1 cellular context compared by ENCODE assay signal in the genomic region with DNA sequence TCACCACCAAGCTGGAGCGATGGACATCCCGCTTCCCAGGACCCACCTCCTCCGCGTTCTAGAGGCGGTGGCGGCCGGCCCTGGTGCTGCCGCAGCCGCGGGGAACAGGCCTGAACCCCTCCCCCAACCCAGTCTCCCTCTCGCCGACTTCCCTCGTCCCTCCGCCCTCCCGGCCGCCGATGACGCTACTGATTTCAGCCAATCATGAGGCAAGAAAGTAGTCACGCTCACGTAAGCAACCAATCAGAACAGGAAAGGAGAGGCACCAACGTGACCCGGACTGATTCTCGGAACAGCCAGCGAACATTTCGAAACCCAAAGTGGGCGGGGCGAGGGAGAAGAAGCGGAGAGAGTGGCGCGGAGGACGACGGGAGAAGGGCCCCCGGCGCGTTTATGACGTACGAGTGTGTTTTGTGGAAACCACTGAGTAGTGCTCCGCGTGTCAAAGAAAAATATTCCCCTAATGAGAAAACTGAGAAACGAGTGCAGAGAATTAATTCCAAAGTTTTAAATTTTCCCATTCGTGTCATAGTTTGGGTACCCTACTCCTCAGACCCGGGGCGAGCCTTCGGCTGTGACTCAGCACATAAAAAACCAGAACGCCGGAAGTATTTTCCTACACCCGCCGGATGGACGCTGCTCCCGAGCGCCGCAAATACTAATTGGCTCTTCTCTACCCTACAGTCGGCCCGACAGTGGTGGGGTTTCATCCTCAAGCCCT.
TF ChIP-seq lines count a peak whose summit lies in the region.

A gene with protein sequence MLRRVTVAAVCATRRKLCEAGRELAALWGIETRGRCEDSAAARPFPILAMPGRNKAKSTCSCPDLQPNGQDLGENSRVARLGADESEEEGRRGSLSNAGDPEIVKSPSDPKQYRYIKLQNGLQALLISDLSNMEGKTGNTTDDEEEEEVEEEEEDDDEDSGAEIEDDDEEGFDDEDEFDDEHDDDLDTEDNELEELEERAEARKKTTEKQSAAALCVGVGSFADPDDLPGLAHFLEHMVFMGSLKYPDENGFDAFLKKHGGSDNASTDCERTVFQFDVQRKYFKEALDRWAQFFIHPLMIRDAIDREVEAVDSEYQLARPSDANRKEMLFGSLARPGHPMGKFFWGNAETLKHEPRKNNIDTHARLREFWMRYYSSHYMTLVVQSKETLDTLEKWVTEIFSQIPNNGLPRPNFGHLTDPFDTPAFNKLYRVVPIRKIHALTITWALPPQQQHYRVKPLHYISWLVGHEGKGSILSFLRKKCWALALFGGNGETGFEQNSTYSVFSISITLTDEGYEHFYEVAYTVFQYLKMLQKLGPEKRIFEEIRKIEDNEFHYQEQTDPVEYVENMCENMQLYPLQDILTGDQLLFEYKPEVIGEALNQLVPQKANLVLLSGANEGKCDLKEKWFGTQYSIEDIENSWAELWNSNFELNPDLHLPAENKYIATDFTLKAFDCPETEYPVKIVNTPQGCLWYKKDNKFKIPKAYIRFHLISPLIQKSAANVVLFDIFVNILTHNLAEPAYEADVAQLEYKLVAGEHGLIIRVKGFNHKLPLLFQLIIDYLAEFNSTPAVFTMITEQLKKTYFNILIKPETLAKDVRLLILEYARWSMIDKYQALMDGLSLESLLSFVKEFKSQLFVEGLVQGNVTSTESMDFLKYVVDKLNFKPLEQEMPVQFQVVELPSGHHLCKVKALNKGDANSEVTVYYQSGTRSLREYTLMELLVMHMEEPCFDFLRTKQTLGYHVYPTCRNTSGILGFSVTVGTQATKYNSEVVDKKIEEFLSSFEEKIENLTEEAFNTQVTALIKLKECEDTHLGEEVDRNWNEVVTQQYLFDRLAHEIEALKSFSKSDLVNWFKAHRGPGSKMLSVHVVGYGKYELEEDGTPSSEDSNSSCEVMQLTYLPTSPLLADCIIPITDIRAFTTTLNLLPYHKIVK (minus strand): TSS at position 112 of the 721 bp plus-strand sequence. CDS start 112 bp downstream, outside the sequence.

TF ChIP-seq in K562, 482 proteins besides CTCF, POLR2A, EP300 and RAD21 (continued from another document and continues in another):
- TF ChIP-seq RREB1 (CRISPR knock-in tag; IDR thresholded peaks at IDR 0.05) (0 out of 2 replicates have a peak, but pooled peaks have one; percentile 23), BRCA1 (IDR thresholded peaks at IDR 0.05) (no peak), BRCA1 (CRISPR knock-in tag; IDR thresholded peaks at IDR 0.05) (no peak), NR4A1 (CRISPR knock-in tag; IDR thresholded peaks at IDR 0.05) (no peak), NR4A1 (tag; IDR thresholded peaks at IDR 0.05) (no peak), SFPQ (IDR thresholded peaks at IDR 0.05; ENCODE audit: low read depth, low read length) (no peak), SP1 (CRISPR knock-in tag; IDR thresholded peaks at IDR 0.05) (peak; percentile 96), ZFP1 (CRISPR knock-in tag; IDR thresholded peaks at IDR 0.05) (peak; percentile 20; the same call in 1 of the 2 replicates), RNF2 (IDR thresholded peaks at IDR 0.05) (peak; percentile 93), HDAC1 (IDR thresholded peaks at IDR 0.05) (peak in 1 of 2 experiments; percentile 75; a peak in 2 of 4 replicates), ADNP (tag; IDR thresholded peaks at IDR 0.05) (no peak), MYC (IDR thresholded peaks at IDR 0.05; ENCODE audit: low read depth, low read length) (peak; percentile 86), MYC (CRISPR knock-in tag; IDR thresholded peaks at IDR 0.05; ENCODE audit: borderline replicate concordance, low read depth) (peak; percentile 15; the same call in 1 of the 2 replicates), ZNF592 (IDR thresholded peaks at IDR 0.05) (no peak), THAP12 (CRISPR knock-in tag; IDR thresholded peaks at IDR 0.05) (peak; percentile 94), ZFX (CRISPR knock-in tag; IDR thresholded peaks at IDR 0.05) (peak; percentile 97), ZNF263 (CRISPR knock-in tag; IDR thresholded peaks at IDR 0.05; ENCODE audit: borderline replicate concordance) (no peak), SMAD3 (CRISPR knock-in tag; conservative IDR thresholded peaks at IDR 0.05) (peak; percentile 9; the same call in 1 of the 2 replicates), FOXK2 (conservative IDR thresholded peaks at IDR 0.05 in 1 of 2, IDR thresholded peaks at IDR 0.05 in 1 of 2; ENCODE audit: low read depth in 2 of 2) (peak; percentile 70 to 89; a peak in 3 of 4 replicates), NR2F6 (CRISPR knock-in tag; IDR thresholded peaks at IDR 0.05) (no peak)
- TF ChIP-seq, protein P1, sequence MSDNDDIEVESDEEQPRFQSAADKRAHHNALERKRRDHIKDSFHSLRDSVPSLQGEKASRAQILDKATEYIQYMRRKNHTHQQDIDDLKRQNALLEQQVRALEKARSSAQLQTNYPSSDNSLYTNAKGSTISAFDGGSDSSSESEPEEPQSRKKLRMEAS (CRISPR knock-in tag; IDR thresholded peaks at IDR 0.05), result peak; percentile 66
- TF ChIP-seq, protein P2, sequence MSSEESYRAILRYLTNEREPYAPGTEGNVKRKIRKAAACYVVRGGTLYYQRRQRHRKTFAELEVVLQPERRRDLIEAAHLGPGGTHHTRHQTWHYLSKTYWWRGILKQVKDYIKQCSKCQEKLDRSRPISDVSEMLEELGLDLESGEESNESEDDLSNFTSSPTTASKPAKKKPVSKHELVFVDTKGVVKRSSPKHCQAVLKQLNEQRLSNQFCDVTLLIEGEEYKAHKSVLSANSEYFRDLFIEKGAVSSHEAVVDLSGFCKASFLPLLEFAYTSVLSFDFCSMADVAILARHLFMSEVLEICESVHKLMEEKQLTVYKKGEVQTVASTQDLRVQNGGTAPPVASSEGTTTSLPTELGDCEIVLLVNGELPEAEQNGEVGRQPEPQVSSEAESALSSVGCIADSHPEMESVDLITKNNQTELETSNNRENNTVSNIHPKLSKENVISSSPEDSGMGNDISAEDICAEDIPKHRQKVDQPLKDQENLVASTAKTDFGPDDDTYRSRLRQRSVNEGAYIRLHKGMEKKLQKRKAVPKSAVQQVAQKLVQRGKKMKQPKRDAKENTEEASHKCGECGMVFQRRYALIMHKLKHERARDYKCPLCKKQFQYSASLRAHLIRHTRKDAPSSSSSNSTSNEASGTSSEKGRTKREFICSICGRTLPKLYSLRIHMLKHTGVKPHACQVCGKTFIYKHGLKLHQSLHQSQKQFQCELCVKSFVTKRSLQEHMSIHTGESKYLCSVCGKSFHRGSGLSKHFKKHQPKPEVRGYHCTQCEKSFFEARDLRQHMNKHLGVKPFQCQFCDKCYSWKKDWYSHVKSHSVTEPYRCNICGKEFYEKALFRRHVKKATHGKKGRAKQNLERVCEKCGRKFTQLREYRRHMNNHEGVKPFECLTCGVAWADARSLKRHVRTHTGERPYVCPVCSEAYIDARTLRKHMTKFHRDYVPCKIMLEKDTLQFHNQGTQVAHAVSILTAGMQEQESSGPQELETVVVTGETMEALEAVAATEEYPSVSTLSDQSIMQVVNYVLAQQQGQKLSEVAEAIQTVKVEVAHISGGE (CRISPR knock-in tag; IDR thresholded peaks at IDR 0.05), result peak in 2 of 3 experiments; percentile 35 to 84; a peak in 2 of 6 replicates
- TF ChIP-seq, protein P3, sequence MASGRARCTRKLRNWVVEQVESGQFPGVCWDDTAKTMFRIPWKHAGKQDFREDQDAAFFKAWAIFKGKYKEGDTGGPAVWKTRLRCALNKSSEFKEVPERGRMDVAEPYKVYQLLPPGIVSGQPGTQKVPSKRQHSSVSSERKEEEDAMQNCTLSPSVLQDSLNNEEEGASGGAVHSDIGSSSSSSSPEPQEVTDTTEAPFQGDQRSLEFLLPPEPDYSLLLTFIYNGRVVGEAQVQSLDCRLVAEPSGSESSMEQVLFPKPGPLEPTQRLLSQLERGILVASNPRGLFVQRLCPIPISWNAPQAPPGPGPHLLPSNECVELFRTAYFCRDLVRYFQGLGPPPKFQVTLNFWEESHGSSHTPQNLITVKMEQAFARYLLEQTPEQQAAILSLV (tag; IDR thresholded peaks at IDR 0.05), result 0 out of 2 replicates have a peak, but pooled peaks have one; percentile 5
